Comparison of ENCODE assay signal across 8 cellular contexts in genomic region chr7:120792091-120792860, GRCh38.
DNase-seq lines count a peak whose midpoint lies in the region; ATAC-seq and TF ChIP-seq lines count a peak whose summit lies in the region.

No MANE protein-coding gene starts in this region.

- H3K4me1 Mint-ChIP-seq in activated CD4-positive, alpha-beta T cell treated with anti-CD3 and anti-CD28 coated beads for 36 hours = no peaks in the 10 kb centered on the region

- H3K4me3 ChIP-seq in coronary artery (no peak overlapping the region), right lobe of liver (no peak overlapping the region)

- 71% methylated on average over 6 of the region's 13 CpGs for whole genome bisulfite sequencing in right lobe of liver (ENCODE audit: insufficient coverage, low coverage, low lambda C conversion rate, missing lambda C conversion rate)

- H3K27me3 Mint-ChIP-seq in activated CD4-positive, alpha-beta T cell treated with anti-CD3 and anti-CD28 coated beads for 36 hours = peaks cover 8% of the 10 kb centered on the region

- CTCF ChIA-PET in activated CD4-positive, alpha-beta T cell treated with anti-CD3 and anti-CD28 coated beads for 36 hours (lab: Charles Lee) = interaction anchor here (0.6 to 2.7 kb wide), 27 partner anchors 9 to 1043 kb away, joined by 3 to 25 read pairs (median 4); no protein-coding TSS in a partner anchor

- H3K36me3 ChIP-seq in right lobe of liver = no peaks in the 10 kb centered on the region

- DNase-seq in ACHN = peak; percentile 90
- DNase-seq in NCI-H187 treated with DMSO at 0.1 percent for 48 hours (lab: John Stamatoyannopoulos, UW) = peak; percentile 16
- peak; percentile 79 for DNase-seq in activated CD4-positive, alpha-beta T cell treated with anti-CD3 and anti-CD28 coated beads for 36 hours
- DNase-seq in coronary artery (ENCODE audit: low spot score) = peak; percentile 78
- peak; percentile 79 to 80 (median 79) for DNase-seq in right lobe of liver
- DNase-seq in stimulated activated CD4-positive, alpha-beta T cell treated with anti-CD3 and anti-CD28 coated beads, TNF-alpha, amount 100 ng/mL, for 48 hours (ENCODE audit: low read depth in 3 of 3) = peak; percentile 31 to 63 (median 46)

- TF ChIP-seq CTCF in coronary artery (IDR thresholded peaks at IDR 0.05) = peak; percentile 80
- TF ChIP-seq CTCF in right lobe of liver (IDR thresholded peaks at IDR 0.05) = peak; percentile 70 to 92 (median 89)

- TF ChIP-seq POLR2A in right lobe of liver (IDR thresholded peaks at IDR 0.05) = no peak

- no peaks in the 10 kb centered on the region for H3K36me3 Mint-ChIP-seq in activated CD4-positive, alpha-beta T cell treated with anti-CD3 and anti-CD28 coated beads for 36 hours (ENCODE audit: low read depth)

- no peaks in the 10 kb centered on the region for H3K9me3 Mint-ChIP-seq in activated CD4-positive, alpha-beta T cell treated with anti-CD3 and anti-CD28 coated beads for 36 hours (ENCODE audit: low read depth)

- no peaks in the 10 kb centered on the region for H3K27me3 ChIP-seq in right lobe of liver

- H3K4me1 ChIP-seq in right lobe of liver = no peaks in the 10 kb centered on the region

- no peaks in the 10 kb centered on the region for H3K9me3 ChIP-seq in right lobe of liver

- intact Hi-C loops in activated CD4-positive, alpha-beta T cell treated with anti-CD3 and anti-CD28 coated beads for 36 hours (cut with DNase I, micrococcal nuclease) = loop anchor here (1.0 to 5.0 kb wide), 5 partner anchors 149 to 316 kb away; no protein-coding TSS in a partner anchor
- intact Hi-C loops in right lobe of liver (cut with DNase I) = no loop called here

- H3K4me3 Mint-ChIP-seq in activated CD4-positive, alpha-beta T cell treated with anti-CD3 and anti-CD28 coated beads for 36 hours = no peak overlapping the region

- no peak overlapping the region for H3K27ac Mint-ChIP-seq in activated CD4-positive, alpha-beta T cell treated with anti-CD3 and anti-CD28 coated beads for 36 hours

- ATAC-seq in GM18499 (IDR thresholded peaks at IDR 0.05; ENCODE audit: insufficient read depth, unreplicated experiment) (peak; percentile 78), HG02885 (IDR thresholded peaks at IDR 0.05; ENCODE audit: poor library complexity, unreplicated experiment) (peak; percentile 96), right lobe of liver (peak; percentile 97 to 98 (median 98))
- peak; percentile 73 for ATAC-seq in activated CD4-positive, alpha-beta T cell treated with anti-CD3 and anti-CD28 coated beads for 36 hours

- H3K27ac ChIP-seq in coronary artery (no peak overlapping the region), right lobe of liver (no peak overlapping the region)

- POLR2A ChIA-PET in activated CD4-positive, alpha-beta T cell treated with anti-CD3 and anti-CD28 coated beads for 36 hours (lab: Charles Lee) = no interaction called here

- in situ Hi-C loops in ACHN (cut with HindIII; ENCODE audit: low pct_ligation_motif_present, low pct_unique_long_range_greater_than_20kb, low sequenced_read_pairs) = no loop called here

Comparison
In these comparisons a context has a peak if more than half of its experiments do, and no peak if none do; other contexts are left out.
1. DNase-seq: peak in every context shown above with its lines; median percentile 90 in ACHN; 79 in activated CD4-positive, alpha-beta T cell treated with anti-CD3 and anti-CD28 coated beads for 36 hours; 79 in right lobe of liver; 78 in coronary artery; 46 in stimulated activated CD4-positive, alpha-beta T cell treated with anti-CD3 and anti-CD28 coated beads, TNF-alpha, amount 100 ng/mL, for 48 hours; 16 in NCI-H187 treated with DMSO at 0.1 percent for 48 hours.
2. intact Hi-C loops: an anchor here in activated CD4-positive, alpha-beta T cell treated with anti-CD3 and anti-CD28 coated beads for 36 hours (1.0 to 5.0 kb wide); none called in right lobe of liver.